Comparison of ENCODE assay signal across 10 cellular contexts in genomic region chr9:38038307-38039089, GRCh38. TPM values are rescaled to one million over a fixed set of nuclear protein-coding genes. Genes with fewer than 3 reads are reported as not detected.
DNase-seq lines count a peak whose midpoint lies in the region; ATAC-seq, FAIRE-seq and TF ChIP-seq lines count a peak whose summit lies in the region.
"Had no signal": no experiment of that assay in that cellular context is flagged by ENCODE, and none has a peak within 500 bp of the region (broad histone marks: within the 10 kb centered on the region; RNA-seq: fewer than 3 reads in every experiment).

No MANE protein-coding gene starts in this region.

- H3K27ac Mint-ChIP-seq in activated T-helper 2 cell treated with anti-CD3 and anti-CD28 coated beads, Interferon-gamma antibody, Interleukin-2, Interleukin-4, amounts not matched to agents 10 μg/mL and 5 μg/mL and 100 μg/mL, durations not matched to agents 14 hours and 24 hours and 36 hours, result no peak overlapping the region

- BruUV-seq in K562 (replicated peaks; lab: Mats Ljungman, UMichigan), result no TSS peak

- H3K4me2 ChIP-seq in BLaER1 (peak overlapping the region; percentile 34), K562 (ENCODE audit: insufficient read depth, low read length) (peak overlapping the region; percentile 70)

- H3K4me1 ChIP-seq in BLaER1 (peaks cover 21% of the 10 kb centered on the region), K562 (replicated peaks in 1 of 2; ENCODE audit: control insufficient read depth in 2 of 2, insufficient read depth in 2 of 2, low read length in 2 of 2) (peaks cover 55 to 58% of the 10 kb centered on the region in 2 experiments), lower lobe of right lung (peaks cover 60% of the 10 kb centered on the region)

- peak in 1 of 2 experiments; percentile 18; a peak in 1 of 4 replicates for TF ChIP-seq RAD21 in K562 (CRISPR knock-in tag; conservative IDR thresholded peaks at IDR 0.05 in 1 of 2, IDR thresholded peaks at IDR 0.05 in 1 of 2)

- no peak for TF ChIP-seq EP300 in K562 (IDR thresholded peaks at IDR 0.05; ENCODE audit: low read length)

- peak overlapping the region; percentile 41 for H2AFZ ChIP-seq in K562 (ENCODE audit: low read depth, low read length)

- TF ChIP-seq CTCF in K562 (IDR thresholded peaks at IDR 0.05 in 2 of 3, conservative IDR thresholded peaks at IDR 0.05 in 1 of 3; ENCODE audit: insufficient read depth in 2 of 3, low read depth in 1 of 3, low read length in 3 of 3) (no peak), lower lobe of right lung (IDR thresholded peaks at IDR 0.05) (no peak)

- H3K4me3 ChIP-seq in BLaER1 (no peak overlapping the region), K562 (no peak overlapping the region), lower lobe of right lung (no peak overlapping the region)
- H3K4me3 ChIP-seq: gastroesophageal sphincter had no signal

- H4K20me1 ChIP-seq in BLaER1, result no peaks in the 10 kb centered on the region
- no peaks in the 10 kb centered on the region; the same call in 1 of the 2 replicates for H4K20me1 ChIP-seq in K562 (replicated peaks; ENCODE audit: control insufficient read depth, insufficient read depth, low read length)

- H3K9me1 ChIP-seq in K562 (ENCODE audit: control insufficient read depth, insufficient read depth, low read length), result no peaks in the 10 kb centered on the region

- H3K27me3 Mint-ChIP-seq in activated T-helper 2 cell treated with anti-CD3 and anti-CD28 coated beads, Interferon-gamma antibody, Interleukin-2, Interleukin-4, amounts not matched to agents 10 μg/mL and 5 μg/mL and 100 μg/mL, durations not matched to agents 14 hours and 24 hours and 36 hours (ENCODE audit: low read depth), result no peaks in the 10 kb centered on the region

- no peaks in the 10 kb centered on the region for H3K27me3 ChIP-seq in BLaER1
- no peaks in the 10 kb centered on the region for H3K27me3 ChIP-seq in K562 (ENCODE audit: control insufficient read depth in 2 of 2, insufficient read depth in 2 of 2, low read length in 2 of 2)
- no peaks in the 10 kb centered on the region for H3K27me3 ChIP-seq in lower lobe of right lung (ENCODE audit: low read depth)
- H3K27me3 ChIP-seq: gastroesophageal sphincter had no signal

- H3K9me3 ChIP-seq in BLaER1, result no peaks in the 10 kb centered on the region
- H3K9me3 ChIP-seq in K562 (replicated peaks; ENCODE audit: control insufficient read depth, insufficient read depth, low read depth, low read length), result no peaks in the 10 kb centered on the region
- H3K9me3 ChIP-seq in lower lobe of right lung, result no peaks in the 10 kb centered on the region
- H3K9me3 ChIP-seq: gastroesophageal sphincter had no signal

- intact Hi-C loops in K562 (cut with micrococcal nuclease) (loop anchor here (2.0 kb wide), 1 partner anchor 28 kb away; no protein-coding TSS in a partner anchor), lower lobe of right lung (cut with DNase I) (no loop called here)
- intact Hi-C loops in activated T-helper 2 cell treated with anti-CD3 and anti-CD28 coated beads, Interferon-gamma antibody, Interleukin-2, Interleukin-4, amounts not matched to agents 10 μg/mL and 5 μg/mL and 100 μg/mL, durations not matched to agents 14 hours and 24 hours and 36 hours (cut with micrococcal nuclease), result no loop called here

- no peak overlapping the region for H3K9ac ChIP-seq in BLaER1
- H3K9ac ChIP-seq in K562 (ENCODE audit: insufficient read depth in 1 of 2, low read depth in 2 of 2, low read length in 2 of 2), result peak overlapping the region; percentile 61 to 83

- peaks cover 2% of the 10 kb centered on the region for H3K4me1 Mint-ChIP-seq in activated T-helper 2 cell treated with anti-CD3 and anti-CD28 coated beads, Interferon-gamma antibody, Interleukin-2, Interleukin-4, amounts not matched to agents 10 μg/mL and 5 μg/mL and 100 μg/mL, durations not matched to agents 14 hours and 24 hours and 36 hours (ENCODE audit: low read depth)

- no peak overlapping the region for H3K4me3 Mint-ChIP-seq in activated T-helper 2 cell treated with anti-CD3 and anti-CD28 coated beads, Interferon-gamma antibody, Interleukin-2, Interleukin-4, amounts not matched to agents 10 μg/mL and 5 μg/mL and 100 μg/mL, durations not matched to agents 14 hours and 24 hours and 36 hours (ENCODE audit: low read depth)

- CTCF ChIA-PET in K562 (lab: Yijun Ruan, JAX; ENCODE audit: low intra/inter-chr PET ratio), result no interaction called here

- H3K79me2 ChIP-seq in K562 (ENCODE audit: control insufficient read depth, insufficient read depth, low read length), result peaks cover 62% of the 10 kb centered on the region

- DNase-seq in Kasumi-1 (lab: John Stamatoyannopoulos, UW), result peak; percentile 53 to 77
- DNase-seq in K562 (ENCODE audit: extremely low read depth in 1 of 4, low spot score in 3 of 4), result peak; percentile 70 to 82 (median 78)
- no peak for DNase-seq in lower lobe of right lung
- DNase-seq in germinal center (ENCODE audit: low spot score), result no peak
- DNase-seq in activated T-helper 2 cell treated with anti-CD3 and anti-CD28 coated beads, Interferon-gamma antibody, Interleukin-2, Interleukin-4, amounts not matched to agents 10 μg/mL and 5 μg/mL and 100 μg/mL, durations not matched to agents 14 hours and 24 hours and 36 hours (ENCODE audit: low spot score), result no peak
- DNase-seq in SIG-M5 treated with dmso at 0.1 percent for 504 hours (lab: John Stamatoyannopoulos, UW; ENCODE audit: unreplicated experiment), result no peak
- DNase-seq: amniotic stem cell had no signal

- H3K27ac ChIP-seq in BLaER1, result no peak overlapping the region
- peak overlapping the region; percentile 89 for H3K27ac ChIP-seq in K562 (ENCODE audit: extremely low read depth, low read depth, low read length)
- H3K27ac ChIP-seq in lower lobe of right lung, result peak overlapping the region; percentile 39

- ATAC-seq in K562, result peak; percentile 40
- ATAC-seq in lower lobe of right lung, result peak in 1 of 2 donors; percentile 7
- no peak for ATAC-seq in HG03095 (IDR thresholded peaks at IDR 0.05; ENCODE audit: unreplicated experiment)
- ATAC-seq: gastroesophageal sphincter had no signal

- no peaks in the 10 kb centered on the region for H3K36me3 Mint-ChIP-seq in activated T-helper 2 cell treated with anti-CD3 and anti-CD28 coated beads, Interferon-gamma antibody, Interleukin-2, Interleukin-4, amounts not matched to agents 10 μg/mL and 5 μg/mL and 100 μg/mL, durations not matched to agents 14 hours and 24 hours and 36 hours (ENCODE audit: low read depth)

- TF ChIP-seq POLR2A in K562 (conservative IDR thresholded peaks at IDR 0.05), result no peak

- WGBS in K562 (ENCODE audit: insufficient coverage, low coverage, missing lambda C conversion rate), result 5% methylated on average over 15 of the region's 15 CpGs

- in situ Hi-C loops in K562 (cut with MboI), result no loop called here

- POLR2A ChIA-PET in K562 (lab: Yijun Ruan, JAX), result interaction anchor here (0.6 to 2.3 kb wide), 8 partner anchors 9 to 322 kb away, joined by 3 to 11 read pairs (median 3); no protein-coding TSS in a partner anchor

- peak; percentile 62 for FAIRE-seq in K562 (lab: Jason Lieb, UNC)

- no peaks in the 10 kb centered on the region for H3K36me3 ChIP-seq in BLaER1
- H3K36me3 ChIP-seq in K562 (ENCODE audit: control insufficient read depth, insufficient read depth, low read length), result no peaks in the 10 kb centered on the region
- no peaks in the 10 kb centered on the region for H3K36me3 ChIP-seq in lower lobe of right lung
- H3K36me3 ChIP-seq: gastroesophageal sphincter had no signal

- H3K9me3 Mint-ChIP-seq in activated T-helper 2 cell treated with anti-CD3 and anti-CD28 coated beads, Interferon-gamma antibody, Interleukin-2, Interleukin-4, amounts not matched to agents 10 μg/mL and 5 μg/mL and 100 μg/mL, durations not matched to agents 14 hours and 24 hours and 36 hours, result no peaks in the 10 kb centered on the region

TF ChIP-seq in K562, 482 proteins besides CTCF, POLR2A, EP300 and RAD21 (continues in another document):
- peak in 1 of 2 experiments; percentile 64; a peak in 1 of 3 replicates for TF ChIP-seq CBX3 (IDR thresholded peaks at IDR 0.05; ENCODE audit: borderline replicate concordance in 1 of 2, low read length in 2 of 2)
- TF ChIP-seq ZNF639 (CRISPR knock-in tag; conservative IDR thresholded peaks at IDR 0.05 in 1 of 2, IDR thresholded peaks at IDR 0.05 in 1 of 2), result 0 out of 4 replicates have a peak, but pooled peaks of 1 of the 2 experiments have one; percentile 20
- TF ChIP-seq ZFP1 (CRISPR knock-in tag; IDR thresholded peaks at IDR 0.05), result no peak
- 0 out of 2 replicates have a peak, but pooled peaks have one; percentile 25 for TF ChIP-seq ATF7 (IDR thresholded peaks at IDR 0.05)

RNA-seq across cellular contexts. Expression of gene SHB, which starts 30.5 kb away (rescaled TPM):
- total RNA-seq in K562 (2011; cell fraction: chromatin; rRNA removed; ENCODE audit: low replicate concordance), result 6.5 and 13.7 TPM in 2 replicates
- 10.4 and 10.7 TPM in 2 replicates for total RNA-seq in K562 (2011; cell fraction: nucleolus; rRNA removed)
- 6.3 and 8.7 TPM in 2 replicates for total RNA-seq in K562 (2011; cell fraction: nucleoplasm; rRNA removed)
- total RNA-seq in K562 (2014; rRNA removed) (11.7 and 12.8 TPM in 2 replicates), K562 (2014; rRNA removed; fragmentation: Illumina TruSeq; extraction: Trizol) (3.8 and 4.0 TPM in 2 replicates), K562 (2015; rRNA removed; fragmentation: Illumina TruSeq; extraction: Trizol) (5.1 and 5.3 TPM in 2 replicates), K562 (2021) (15.4 and 16.0 TPM in 2 replicates), lower lobe of right lung (25.3 TPM)
- polyA plus RNA-seq in K562 (2011; rRNA removed) (3.4 and 5.1 TPM in 2 replicates), K562 (2014; fragmentation: Illumina TruSeq; extraction: Trizol) (9.6 TPM in 2 replicates), K562 (2014; fragmentation: Nextera tagmentation; extraction: Ambion mirVana) (1 to 10 TPM in 1 of 2 experiments, under 1 TPM in 1; 0.78 to 1.0 TPM), K562 (2014; rRNA removed) (6.0 and 7.5 TPM in 2 replicates)
- 4.1 and 8.5 TPM in 2 replicates for polyA plus RNA-seq in K562 (2011; cell fraction: cytosol; rRNA removed)
- 4.9 and 8.5 TPM in 2 replicates for polyA plus RNA-seq in K562 (2011; cell fraction: nucleus; rRNA removed)
- polyA plus RNA-seq in K562 (2012), result 8.2 and 8.9 TPM in 2 replicates
- polyA minus RNA-seq in K562 (2011; rRNA and poly(A)+ RNA removed), result 4.6 and 5.7 TPM in 2 replicates
- 7.4 and 12.6 TPM in 2 replicates for polyA minus RNA-seq in K562 (2011; cell fraction: cytosol; rRNA and poly(A)+ RNA removed)
- polyA minus RNA-seq in K562 (2011; cell fraction: nucleus; rRNA and poly(A)+ RNA removed), result 6.3 and 6.4 TPM in 2 replicates
- total RNA-seq in activated T-helper 2 cell treated with anti-CD3 and anti-CD28 coated beads, Interferon-gamma antibody, Interleukin-2, Interleukin-4, amounts not matched to agents 10 μg/mL and 5 μg/mL and 100 μg/mL, durations not matched to agents 14 hours and 24 hours and 36 hours, result 1.7 and 1.9 TPM in 2 replicates

Comparison
In these comparisons a context has a peak if more than half of its experiments do, and no peak if none do; other contexts are left out.
1. DNase-seq: peak in Kasumi-1 (2 of 2) and K562 (4 of 4); none in lower lobe of right lung (single experiment), germinal center (single experiment), activated T-helper 2 cell treated with anti-CD3 and anti-CD28 coated beads, Interferon-gamma antibody, Interleukin-2, Interleukin-4, amounts not matched to agents 10 μg/mL and 5 μg/mL and 100 μg/mL, durations not matched to agents 14 hours and 24 hours and 36 hours (single experiment) and SIG-M5 treated with dmso at 0.1 percent for 504 hours (single experiment).